Comparison of ENCODE assay signal across 8 cellular contexts in the genomic region with DNA sequence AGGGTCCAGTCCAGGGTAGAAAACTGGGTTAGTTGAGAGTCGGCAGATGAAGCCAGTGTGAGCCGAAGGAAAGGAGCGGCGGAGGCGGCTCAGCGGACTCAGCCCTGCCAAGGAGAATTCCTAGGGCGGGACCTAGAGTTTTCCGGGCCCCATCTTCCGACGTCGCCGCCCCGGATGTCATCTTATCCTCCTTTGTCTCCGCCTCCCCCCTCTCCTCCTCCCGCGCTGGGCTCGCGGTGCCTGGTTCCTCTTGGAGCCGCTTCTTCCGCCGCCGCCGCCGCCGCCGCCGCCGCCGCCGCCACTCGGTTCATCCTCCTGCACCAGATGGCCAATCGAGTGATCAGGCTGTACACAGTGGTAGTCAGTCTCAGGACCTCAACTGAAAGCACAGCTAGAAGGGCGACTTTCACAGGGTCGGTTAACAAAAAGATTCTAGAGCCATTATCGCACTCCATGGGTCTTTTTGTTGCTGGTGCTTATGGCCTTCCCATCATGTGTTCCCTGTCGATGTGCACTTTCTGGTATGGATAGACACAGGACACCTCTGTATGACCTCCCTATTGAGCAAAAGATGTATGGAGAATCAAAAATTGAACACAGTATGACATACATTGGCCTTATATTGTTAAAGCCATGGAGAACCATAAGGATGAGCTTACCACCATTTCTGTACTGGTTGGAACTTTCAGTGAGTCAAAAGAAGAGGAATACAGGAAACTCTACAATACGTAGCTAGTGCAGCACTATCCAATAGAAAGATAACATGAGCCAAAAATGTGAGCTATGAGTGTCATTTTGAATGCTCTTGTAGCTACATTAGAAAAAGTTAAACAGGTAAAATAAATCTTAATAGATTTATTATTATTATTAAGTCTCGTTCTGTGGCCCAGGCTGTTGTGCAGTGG.
DNase-seq lines count a peak whose midpoint lies in the region; FAIRE-seq and TF ChIP-seq lines count a peak whose summit lies in the region.

No MANE protein-coding gene starts in this region.

- DNase-seq in ELF-1 (ENCODE audit: low read depth, low spot score) (peak; percentile 97), H54 (ENCODE audit: insufficient read length, low spot score) (peak; percentile 66), LNCaP clone FGC (ENCODE audit: low read depth) (peak; percentile 66), RPMI8226 (peak; percentile 86), fibroblast of the conjunctiva (ENCODE audit: low read depth) (peak; percentile 67), nephron progenitor cell (peak; percentile 79)
- DNase-seq in activated effector memory CD4-positive, alpha-beta T cell treated with Interleukin-2 at 50 U/mL for 16 hours = peak; percentile 33

- H3K36me3 Mint-ChIP-seq in nephron progenitor cell (ENCODE audit: low read depth) = no peaks in the 10 kb centered on the region

- no peak overlapping the region for H3K9ac ChIP-seq in subcutaneous abdominal adipose tissue (ENCODE audit: low read length in 5 of 5)

- H3K4me3 Mint-ChIP-seq in nephron progenitor cell = peak overlapping the region; percentile 71

- peak overlapping the region; percentile 52 for H3K27ac Mint-ChIP-seq in nephron progenitor cell

- H3K9me3 ChIP-seq in subcutaneous abdominal adipose tissue (ENCODE audit: control insufficient read depth in 5 of 5, low read length in 5 of 5) = no peaks in the 10 kb centered on the region

- TF ChIP-seq CTCF in LNCaP clone FGC (IDR thresholded peaks at IDR 0.05; ENCODE audit: control insufficient read depth, extremely low read depth, insufficient read depth) (no peak), nephron progenitor cell (IDR thresholded peaks at IDR 0.05) (no peak)

- peaks cover 35% of the 10 kb centered on the region for H3K9me3 Mint-ChIP-seq in nephron progenitor cell

- 0 out of 2 replicates have a peak, but pooled peaks have one; percentile 11 for TF ChIP-seq POLR2A in H54 (IDR thresholded peaks at IDR 0.05; ENCODE audit: low read depth, low read length)

- no peaks in the 10 kb centered on the region for H3K36me3 ChIP-seq in subcutaneous abdominal adipose tissue (ENCODE audit: control insufficient read depth in 5 of 5, insufficient read depth in 5 of 5, low read length in 5 of 5)

- peaks cover 0 to 3% (median 0%) of the 10 kb centered on the region in 5 donors for H3K4me1 ChIP-seq in subcutaneous abdominal adipose tissue (ENCODE audit: control insufficient read depth in 5 of 5, insufficient read depth in 5 of 5, low read length in 5 of 5)

- peaks cover 16% of the 10 kb centered on the region for H3K4me1 Mint-ChIP-seq in nephron progenitor cell

- H3K4me3 ChIP-seq in LNCaP clone FGC (ENCODE audit: low read depth, low read length) = peak overlapping the region; percentile 38
- H3K4me3 ChIP-seq in subcutaneous abdominal adipose tissue (ENCODE audit: low read depth in 1 of 5, low read length in 5 of 5) = peak overlapping the region; percentile 51 to 72 (median 56)

- FAIRE-seq in H54 (lab: Jason Lieb, UNC) = no peak

- H3K27me3 ChIP-seq in subcutaneous abdominal adipose tissue (ENCODE audit: control insufficient read depth in 5 of 5, insufficient read depth in 4 of 5, low read length in 5 of 5) = peaks cover 0 to 3% (median 0%) of the 10 kb centered on the region in 5 donors

- H3K27me3 Mint-ChIP-seq in nephron progenitor cell (ENCODE audit: low read depth, poor library complexity) = no peaks in the 10 kb centered on the region

- H3K27ac ChIP-seq in subcutaneous abdominal adipose tissue (ENCODE audit: low read depth, low read length) = no peak overlapping the region

Comparison
In these comparisons a context has a peak if more than half of its experiments do, and no peak if none do; other contexts are left out.
1. DNase-seq: peak in every context shown above with its lines; median percentile 97 in ELF-1; 86 in RPMI8226; 79 in nephron progenitor cell; 67 in fibroblast of the conjunctiva; 66 in H54; 66 in LNCaP clone FGC; 33 in activated effector memory CD4-positive, alpha-beta T cell treated with Interleukin-2 at 50 U/mL for 16 hours.